In genomic region chr5:33684760-33685159, GRCh38 we compare ENCODE assay signal across 19 cellular contexts.
DNase-seq lines count a peak whose midpoint lies in the region; ATAC-seq, FAIRE-seq and TF ChIP-seq lines count a peak whose summit lies in the region.
"Had no signal": no experiment of that assay in that cellular context is flagged by ENCODE, and none has a peak within 500 bp of the region (broad histone marks: within the 10 kb centered on the region; RNA-seq: fewer than 3 reads in every experiment).

No MANE protein-coding gene starts in this region.

- no peaks in the 10 kb centered on the region for H3K9me3 ChIP-seq in astrocyte (ENCODE audit: insufficient read depth, low read depth, low read length)

- no peak overlapping the region for H2BK120ac ChIP-seq in mesendoderm (ENCODE audit: low read depth, low read length)

- peaks cover 46% of the 10 kb centered on the region for H3K4me1 Mint-ChIP-seq in astrocyte (ENCODE audit: low read depth, unreplicated experiment)
- H3K4me1 Mint-ChIP-seq in natural killer cell = no peaks in the 10 kb centered on the region

- no peak overlapping the region for H3K56ac ChIP-seq in mesendoderm (ENCODE audit: low read length)

- H3K4me3 Mint-ChIP-seq in astrocyte (ENCODE audit: unreplicated experiment) (peak overlapping the region; percentile 21), natural killer cell (no peak overlapping the region)
- H3K4me3 Mint-ChIP-seq: CD4-positive, alpha-beta T cell; H9 had no signal

- H3K4me1 ChIP-seq in astrocyte (ENCODE audit: insufficient read depth, low read length) (peaks cover 27% of the 10 kb centered on the region), mesendoderm (ENCODE audit: control insufficient read depth, low read depth, low read length) (no peaks in the 10 kb centered on the region)

- intact Hi-C loops in natural killer cell (cut with micrococcal nuclease) = no loop called here

- H3K27me3 ChIP-seq in astrocyte (ENCODE audit: insufficient read depth, low read length) (no peaks in the 10 kb centered on the region), mesendoderm (ENCODE audit: insufficient read depth, low read length, poor library complexity) (no peaks in the 10 kb centered on the region), H7 (ENCODE audit: control insufficient read depth, insufficient read depth, low read length) (no peaks in the 10 kb centered on the region)

- H3K18ac ChIP-seq in mesendoderm (ENCODE audit: low read length) = no peak overlapping the region

- H3K79me2 ChIP-seq in astrocyte (ENCODE audit: insufficient read depth, low read length) = peaks cover 5% of the 10 kb centered on the region
- no peaks in the 10 kb centered on the region for H3K79me2 ChIP-seq in mesendoderm (ENCODE audit: control insufficient read depth, insufficient read depth, low read length)

- DNase-seq in CMK (ENCODE audit: low read depth) (peak; percentile 29), RPMI7951 (ENCODE audit: low read depth) (peak; percentile 39), astrocyte (ENCODE audit: low read depth) (no peak), mesendoderm (peak; percentile 7), SKM-1 (lab: John Stamatoyannopoulos, UW; ENCODE audit: unreplicated experiment) (no peak), H7 (no peak), natural killer cell (no peak)
- DNase-seq: AML-193; CD4-positive, alpha-beta T cell; DMS153; DMS79; GDM1; GOT3; H9 had no signal

- H3K4me2 ChIP-seq in astrocyte (ENCODE audit: low read length) = no peak overlapping the region
- H3K4me2 ChIP-seq in mesendoderm (ENCODE audit: low read length) = no peak overlapping the region

- H3K4me3 ChIP-seq in astrocyte (ENCODE audit: insufficient read depth, low read depth, low read length) = no peak overlapping the region
- H3K4me3 ChIP-seq in mesendoderm (ENCODE audit: low read length) = no peak overlapping the region
- H3K4me3 ChIP-seq in H7 (ENCODE audit: insufficient read depth, low read depth, low read length) = no peak overlapping the region

- no peak overlapping the region for H2BK5ac ChIP-seq in mesendoderm (ENCODE audit: low read length)

- WGBS in mesendoderm (ENCODE audit: extremely low coverage, insufficient coverage, low lambda C conversion rate) = no CpG with 5 or more reads among the region's 6 CpGs

- H3K23ac ChIP-seq in mesendoderm (ENCODE audit: low read length) = no peak overlapping the region

- H2BK15ac ChIP-seq in mesendoderm (replicated peaks; ENCODE audit: low read depth) = no peak overlapping the region

- H3K9me3 Mint-ChIP-seq in astrocyte (ENCODE audit: unreplicated experiment) (peaks cover 2% of the 10 kb centered on the region), natural killer cell (peaks cover 0 to 7% of the 10 kb centered on the region in 2 donors)
- H3K9me3 Mint-ChIP-seq: CD4-positive, alpha-beta T cell; H9 had no signal

- no peak overlapping the region for H2AK5ac ChIP-seq in mesendoderm (ENCODE audit: low read length)

- H3K79me1 ChIP-seq in mesendoderm (ENCODE audit: low read length) = no peaks in the 10 kb centered on the region

- H4K20me1 ChIP-seq in astrocyte (ENCODE audit: insufficient read depth, low read length) = no peaks in the 10 kb centered on the region

- H4K8ac ChIP-seq in mesendoderm (ENCODE audit: low read depth, low read length) = no peak overlapping the region

- ATAC-seq in natural killer cell (no peak), HG03095 (IDR thresholded peaks at IDR 0.05; ENCODE audit: unreplicated experiment) (no peak)

- TF ChIP-seq CTCF in astrocyte (IDR thresholded peaks at IDR 0.05; ENCODE audit: insufficient read depth, low read depth, low read length) (no peak), natural killer cell (IDR thresholded peaks at IDR 0.05) (no peak)

- no peak overlapping the region for H3K4ac ChIP-seq in mesendoderm (ENCODE audit: low read depth, low read length)

- H3K9ac ChIP-seq in astrocyte (ENCODE audit: low read length) = no peak overlapping the region
- no peak overlapping the region for H3K9ac ChIP-seq in mesendoderm (ENCODE audit: low read length)

- H3K27ac Mint-ChIP-seq in astrocyte (ENCODE audit: unreplicated experiment) (no peak overlapping the region), natural killer cell (no peak overlapping the region)
- H3K27ac Mint-ChIP-seq: CD4-positive, alpha-beta T cell; H9 had no signal

- H3K36me3 ChIP-seq in astrocyte (ENCODE audit: insufficient read depth, low read length) (peaks cover 16% of the 10 kb centered on the region), mesendoderm (ENCODE audit: control insufficient read depth, insufficient read depth, low read length) (no peaks in the 10 kb centered on the region), H7 (replicated peaks; ENCODE audit: control insufficient read depth, insufficient read depth, low read length) (no peaks in the 10 kb centered on the region)

- H3K27me3 Mint-ChIP-seq in astrocyte (ENCODE audit: low read depth, unreplicated experiment) = no peaks in the 10 kb centered on the region
- no peaks in the 10 kb centered on the region for H3K27me3 Mint-ChIP-seq in natural killer cell (ENCODE audit: low read depth in 2 of 2)

- no peak overlapping the region for H2AFZ ChIP-seq in astrocyte (ENCODE audit: low read depth, low read length)

- FAIRE-seq in astrocyte (lab: Jason Lieb, UNC) = no peak
- FAIRE-seq: A204.1, GM12892, GM18507 had no signal

- H3K27ac ChIP-seq in astrocyte (ENCODE audit: low read depth, low read length) (no peak overlapping the region), mesendoderm (ENCODE audit: low read depth, low read length) (no peak overlapping the region)
- H3K27ac ChIP-seq: C4-2B had no signal

- H4K5ac ChIP-seq in mesendoderm (ENCODE audit: low read length) = no peak overlapping the region

- H3K36me3 Mint-ChIP-seq in astrocyte (ENCODE audit: low read depth, unreplicated experiment) (peaks cover 35% of the 10 kb centered on the region), natural killer cell (no peaks in the 10 kb centered on the region)

Comparison
In these comparisons a context has a peak if more than half of its experiments do, and no peak if none do; other contexts are left out.
1. DNase-seq: peak in CMK (single experiment), RPMI7951 (single experiment) and mesendoderm (single experiment); none in astrocyte (single experiment), SKM-1 (single experiment), H7 (single experiment) and natural killer cell (single experiment).